8 cellular contexts compared by ENCODE assay signal in genomic region chr1:20634594-20635084, GRCh38.
DNase-seq lines count a peak whose midpoint lies in the region; ATAC-seq and TF ChIP-seq lines count a peak whose summit lies in the region.

No MANE protein-coding gene starts in this region.

- H3K4me1 ChIP-seq in HEK293 (ENCODE audit: control insufficient read depth, insufficient read depth, low read length), result no peaks in the 10 kb centered on the region

- peak overlapping the region in 1 of 2 donors; percentile 25 for H3K27ac Mint-ChIP-seq in stimulated activated naive CD8-positive, alpha-beta T cell treated with anti-CD3 and anti-CD28 coated beads, Interleukin-15, amount 100 ng/mL, for 72 hours

- H3K9me3 Mint-ChIP-seq in stimulated activated naive CD8-positive, alpha-beta T cell treated with anti-CD3 and anti-CD28 coated beads, Interleukin-15, amount 100 ng/mL, for 72 hours, result no peaks in the 10 kb centered on the region

- H3K27ac ChIP-seq in HEK293 (ENCODE audit: extremely low read depth, low read depth, low read length), result no peak overlapping the region; the same call in 1 of the 2 replicates

- peaks cover 5 to 32% of the 10 kb centered on the region in 2 experiments; a peak in 2 of 3 replicates for H3K36me3 ChIP-seq in HEK293 (ENCODE audit: control insufficient read depth in 2 of 2, insufficient read depth in 1 of 2, low read length in 2 of 2)

- peak; percentile 51 for DNase-seq in AG20443 (ENCODE audit: low spot score)
- peak; percentile 63 for DNase-seq in RPMI8226
- DNase-seq in cardiac fibroblast (ENCODE audit: low read depth in 2 of 2), result peak; percentile 52
- peak; percentile 36 for DNase-seq in kidney glomerular epithelial cell (lab: John Stamatoyannopoulos, UW)
- peak; percentile 17 to 23 for DNase-seq in stimulated activated naive CD8-positive, alpha-beta T cell treated with anti-CD3 and anti-CD28 coated beads, Interleukin-15, amount 100 ng/mL, for 72 hours

- H3K9me3 ChIP-seq in HEK293 (ENCODE audit: control insufficient read depth, insufficient read depth, low read depth, low read length), result no peaks in the 10 kb centered on the region

- POLR2A ChIA-PET in HEK293 (lab: Yijun Ruan, JAX), result interaction anchor here (1.3 to 3.0 kb wide), 3 partner anchors 21 to 126 kb away, joined by 3 to 24 read pairs (median 8); partner anchors contain the start of genes DDOST and MUL1

- H3K4me1 Mint-ChIP-seq in stimulated activated naive CD8-positive, alpha-beta T cell treated with anti-CD3 and anti-CD28 coated beads, Interleukin-15, amount 100 ng/mL, for 72 hours, result peaks cover 10% of the 10 kb centered on the region

- CTCF ChIA-PET in HEK293 (lab: Yijun Ruan, JAX), result interaction anchor here (0.6 to 6.9 kb wide), 8 partner anchors 8 to 422 kb away, joined by 3 to 105 read pairs (median 6); no protein-coding TSS in a partner anchor

- peak overlapping the region; percentile 85 to 95 for H3K4me3 Mint-ChIP-seq in stimulated activated naive CD8-positive, alpha-beta T cell treated with anti-CD3 and anti-CD28 coated beads, Interleukin-15, amount 100 ng/mL, for 72 hours

- H3K4me3 ChIP-seq in HEK293 (ENCODE audit: low read depth, low read length), result peak overlapping the region; percentile 81
- peak overlapping the region; percentile 75 to 84 for H3K4me3 ChIP-seq in cardiac fibroblast (replicated peaks in 1 of 2; ENCODE audit: low read depth in 2 of 2, low read length in 2 of 2)

- H3K27me3 Mint-ChIP-seq in stimulated activated naive CD8-positive, alpha-beta T cell treated with anti-CD3 and anti-CD28 coated beads, Interleukin-15, amount 100 ng/mL, for 72 hours, result no peaks in the 10 kb centered on the region

- peak; percentile 58 for ATAC-seq in stimulated activated naive CD8-positive, alpha-beta T cell treated with anti-CD3 and anti-CD28 coated beads, Interleukin-15, amount 100 ng/mL, for 72 hours
- no peak for ATAC-seq in HG02610 (IDR thresholded peaks at IDR 0.05; ENCODE audit: unreplicated experiment)
- ATAC-seq in GM18511 (IDR thresholded peaks at IDR 0.05; ENCODE audit: unreplicated experiment), result no peak

- TF ChIP-seq CTCF in HEK293 (tag by site-specific recombination; IDR thresholded peaks at IDR 0.05) (no peak), cardiac fibroblast (IDR thresholded peaks at IDR 0.05; ENCODE audit: low read depth, low read length) (no peak)

TF ChIP-seq in HEK293, 187 proteins besides CTCF, POLR2A, EP300 and RAD21:
- TF ChIP-seq IKZF3 (tag by site-specific recombination; IDR thresholded peaks at IDR 0.05) (peak; percentile 60), EGR2 (tag by site-specific recombination; IDR thresholded peaks at IDR 0.05; ENCODE audit: low read depth) (peak; percentile 14; the same call in 1 of the 2 replicates), TRIM28 (IDR thresholded peaks at IDR 0.05; ENCODE audit: borderline replicate concordance, low read length) (0 out of 2 replicates have a peak, but pooled peaks have one; percentile 40), ZBTB26 (tag by site-specific recombination; optimal IDR thresholded peaks at IDR 0.05) (no peak), GLIS1 (tag by site-specific recombination; IDR thresholded peaks at IDR 0.05) (peak; percentile 98), HOXA7 (CRISPR knock-in tag; IDR thresholded peaks at IDR 0.05; ENCODE audit: borderline replicate concordance) (no peak), SP2 (tag by site-specific recombination; IDR thresholded peaks at IDR 0.05) (peak; percentile 29; the same call in 1 of the 2 replicates), ZNF747 (tag by site-specific recombination; IDR thresholded peaks at IDR 0.05) (no peak), ZBTB20 (tag by site-specific recombination; IDR thresholded peaks at IDR 0.05) (no peak), ZNF341 (tag by site-specific recombination; IDR thresholded peaks at IDR 0.05; ENCODE audit: low read depth) (0 out of 2 replicates have a peak, but pooled peaks have one; percentile 39)
